ENCODE assay signal across 7 cellular contexts in genomic region chr17:80036715-80037477, GRCh38. TPM values are rescaled to one million over a fixed set of nuclear protein-coding genes. Genes with fewer than 3 reads are reported as not detected.
DNase-seq lines count a peak whose midpoint lies in the region; ATAC-seq, FAIRE-seq and TF ChIP-seq lines count a peak whose summit lies in the region.

No MANE protein-coding gene starts in this region.

- no peak overlapping the region for H3K27ac ChIP-seq in neutrophil

- H3K27me3 ChIP-seq in neutrophil: peaks cover 92% of the 10 kb centered on the region

- peaks cover 45% of the 10 kb centered on the region for H3K27me3 Mint-ChIP-seq in activated T-helper 2 cell treated with anti-CD3 and anti-CD28 coated beads, Interferon-gamma antibody, Interleukin-2, Interleukin-4, amounts not matched to agents 10 μg/mL and 5 μg/mL and 100 μg/mL, durations not matched to agents 14 hours and 24 hours and 36 hours (ENCODE audit: low read depth)

- H3K4me3 Mint-ChIP-seq in activated T-helper 2 cell treated with anti-CD3 and anti-CD28 coated beads, Interferon-gamma antibody, Interleukin-2, Interleukin-4, amounts not matched to agents 10 μg/mL and 5 μg/mL and 100 μg/mL, durations not matched to agents 14 hours and 24 hours and 36 hours (ENCODE audit: low read depth): peak overlapping the region; percentile 81

- FAIRE-seq in H54 (lab: Jason Lieb, UNC): no peak

- no peak for TF ChIP-seq CTCF in neutrophil (IDR thresholded peaks at IDR 0.05)
- TF ChIP-seq CTCF in GM20000 (IDR thresholded peaks at IDR 0.05; ENCODE audit: extremely low read depth, missing control alignments): no peak

- H3K4me1 Mint-ChIP-seq in activated T-helper 2 cell treated with anti-CD3 and anti-CD28 coated beads, Interferon-gamma antibody, Interleukin-2, Interleukin-4, amounts not matched to agents 10 μg/mL and 5 μg/mL and 100 μg/mL, durations not matched to agents 14 hours and 24 hours and 36 hours (ENCODE audit: low read depth): peaks cover 11% of the 10 kb centered on the region

- no peaks in the 10 kb centered on the region for H3K9me3 Mint-ChIP-seq in activated T-helper 2 cell treated with anti-CD3 and anti-CD28 coated beads, Interferon-gamma antibody, Interleukin-2, Interleukin-4, amounts not matched to agents 10 μg/mL and 5 μg/mL and 100 μg/mL, durations not matched to agents 14 hours and 24 hours and 36 hours

- TF ChIP-seq POLR2A in H54 (IDR thresholded peaks at IDR 0.05; ENCODE audit: low read depth, low read length): no peak

- no peak for ATAC-seq in GM19023 (IDR thresholded peaks at IDR 0.05; ENCODE audit: unreplicated experiment)

- H3K36me3 ChIP-seq in neutrophil: no peaks in the 10 kb centered on the region

- H3K27ac Mint-ChIP-seq in activated T-helper 2 cell treated with anti-CD3 and anti-CD28 coated beads, Interferon-gamma antibody, Interleukin-2, Interleukin-4, amounts not matched to agents 10 μg/mL and 5 μg/mL and 100 μg/mL, durations not matched to agents 14 hours and 24 hours and 36 hours: peak overlapping the region; percentile 83

- intact Hi-C loops in activated T-helper 2 cell treated with anti-CD3 and anti-CD28 coated beads, Interferon-gamma antibody, Interleukin-2, Interleukin-4, amounts not matched to agents 10 μg/mL and 5 μg/mL and 100 μg/mL, durations not matched to agents 14 hours and 24 hours and 36 hours (cut with micrococcal nuclease): no loop called here

- no peaks in the 10 kb centered on the region for H3K9me3 ChIP-seq in neutrophil

- peaks cover 17 to 23% of the 10 kb centered on the region in 2 experiments for H3K4me1 ChIP-seq in neutrophil (ENCODE audit: control insufficient read depth in 1 of 2, insufficient read depth in 1 of 2, low read depth in 1 of 2, low read length in 1 of 2)

- no peaks in the 10 kb centered on the region for H3K36me3 Mint-ChIP-seq in activated T-helper 2 cell treated with anti-CD3 and anti-CD28 coated beads, Interferon-gamma antibody, Interleukin-2, Interleukin-4, amounts not matched to agents 10 μg/mL and 5 μg/mL and 100 μg/mL, durations not matched to agents 14 hours and 24 hours and 36 hours (ENCODE audit: low read depth)

- DNase-seq in H54 (ENCODE audit: insufficient read length, low spot score) (peak; percentile 52), NCI-H524 (lab: John Stamatoyannopoulos, UW) (peak; percentile 89 to 90), foreskin melanocyte (peak; percentile 42), GM20000 (ENCODE audit: low spot score) (no peak)
- no peak for DNase-seq in activated T-helper 2 cell treated with anti-CD3 and anti-CD28 coated beads, Interferon-gamma antibody, Interleukin-2, Interleukin-4, amounts not matched to agents 10 μg/mL and 5 μg/mL and 100 μg/mL, durations not matched to agents 14 hours and 24 hours and 36 hours (ENCODE audit: low spot score)

- H3K4me3 ChIP-seq in neutrophil (ENCODE audit: low read depth in 1 of 2, low read length in 1 of 2): peak overlapping the region; percentile 57 to 59

RNA-seq across cellular contexts. Expression of gene CCDC40, which starts 0.5 kb away (rescaled TPM):
- 0.18 TPM in 1 of 2 replicates, not detected in the other for total RNA-seq in activated T-helper 2 cell treated with anti-CD3 and anti-CD28 coated beads, Interferon-gamma antibody, Interleukin-2, Interleukin-4, amounts not matched to agents 10 μg/mL and 5 μg/mL and 100 μg/mL, durations not matched to agents 14 hours and 24 hours and 36 hours

RNA-seq across cellular contexts. Expression of gene TBC1D16, which starts 1.2 kb away (rescaled TPM):
- 1.4 and 2.0 TPM in 2 replicates for total RNA-seq in activated T-helper 2 cell treated with anti-CD3 and anti-CD28 coated beads, Interferon-gamma antibody, Interleukin-2, Interleukin-4, amounts not matched to agents 10 μg/mL and 5 μg/mL and 100 μg/mL, durations not matched to agents 14 hours and 24 hours and 36 hours

Comparison
In these comparisons a context has a peak if more than half of its experiments do, and no peak if none do; other contexts are left out.
1. DNase-seq: peak in H54 (single experiment), NCI-H524 (2 of 2) and foreskin melanocyte (single experiment); none in activated T-helper 2 cell treated with anti-CD3 and anti-CD28 coated beads, Interferon-gamma antibody, Interleukin-2, Interleukin-4, amounts not matched to agents 10 μg/mL and 5 μg/mL and 100 μg/mL, durations not matched to agents 14 hours and 24 hours and 36 hours (single experiment) and GM20000 (single experiment).